In genomic region chr1:235277709-235278108, GRCh38 we compare ENCODE assay signal across 2 cellular contexts.
TF ChIP-seq lines count a peak whose summit lies in the region.

No MANE protein-coding gene starts in this region.

TF ChIP-seq in SK-N-SH treated with all-trans-retinoic acid at 6 μM for 48 hours, 23 proteins besides CTCF, POLR2A, EP300 and RAD21:
- no peak for TF ChIP-seq CSRNP3 (CRISPR knock-in tag; IDR thresholded peaks at IDR 0.05)
- TF ChIP-seq ARNTL (CRISPR knock-in tag; IDR thresholded peaks at IDR 0.05; ENCODE audit: borderline replicate concordance, low read depth) = no peak
- no peak for TF ChIP-seq TOX (CRISPR knock-in tag; IDR thresholded peaks at IDR 0.05; ENCODE audit: borderline replicate concordance)
- no peak for TF ChIP-seq ZNF565 (CRISPR knock-in tag; conservative IDR thresholded peaks at IDR 0.05; ENCODE audit: low read depth)
- TF ChIP-seq PPARA (CRISPR knock-in tag; IDR thresholded peaks at IDR 0.05; ENCODE audit: borderline replicate concordance) = no peak
- no peak for TF ChIP-seq TSHZ2 (CRISPR knock-in tag; IDR thresholded peaks at IDR 0.05)
- no peak for TF ChIP-seq RARB (CRISPR knock-in tag; IDR thresholded peaks at IDR 0.05)
- no peak for TF ChIP-seq PATZ1 (CRISPR knock-in tag; IDR thresholded peaks at IDR 0.05; ENCODE audit: borderline replicate concordance)
- no peak for TF ChIP-seq ZFP30 (CRISPR knock-in tag; IDR thresholded peaks at IDR 0.05)
- TF ChIP-seq GLIS3 (CRISPR knock-in tag; IDR thresholded peaks at IDR 0.05) = no peak
- no peak for TF ChIP-seq ESRRG (CRISPR knock-in tag; IDR thresholded peaks at IDR 0.05)

TF ChIP-seq in SK-N-SH, 30 proteins besides CTCF, POLR2A, EP300 and RAD21 (continued from another document):
- TF ChIP-seq FOSL2 (IDR thresholded peaks at IDR 0.05; ENCODE audit: borderline replicate concordance, low read depth) (no peak), CHD2 (IDR thresholded peaks at IDR 0.05; ENCODE audit: low read length, partially characterized antibody) (no peak), TEAD4 (IDR thresholded peaks at IDR 0.05; ENCODE audit: borderline replicate concordance, insufficient read depth) (no peak), GATA2 (CRISPR knock-in tag; IDR thresholded peaks at IDR 0.05) (no peak), TCF12 (IDR thresholded peaks at IDR 0.05) (no peak), IRF3 (IDR thresholded peaks at IDR 0.05; ENCODE audit: low read depth, low read length) (no peak), YY1 (IDR thresholded peaks at IDR 0.05; ENCODE audit: low read depth) (no peak), FOXM1 (IDR thresholded peaks at IDR 0.05; ENCODE audit: low read depth) (no peak), POLR2AphosphoS5 (IDR thresholded peaks at IDR 0.05; ENCODE audit: low read depth, low read length) (no peak), NFIC (IDR thresholded peaks at IDR 0.05; ENCODE audit: borderline replicate concordance) (no peak), MEF2A (IDR thresholded peaks at IDR 0.05; ENCODE audit: borderline replicate concordance, low read depth) (no peak), JUND (IDR thresholded peaks at IDR 0.05) (no peak), USF1 (IDR thresholded peaks at IDR 0.05; ENCODE audit: borderline replicate concordance, low read depth) (no peak), TAF1 (IDR thresholded peaks at IDR 0.05; ENCODE audit: borderline replicate concordance, low read depth, low read length) (no peak), USF2 (IDR thresholded peaks at IDR 0.05; ENCODE audit: borderline replicate concordance, low read depth, low read length) (no peak), MAX (IDR thresholded peaks at IDR 0.05; ENCODE audit: low read depth) (no peak), RXRA (IDR thresholded peaks at IDR 0.05; ENCODE audit: borderline replicate concordance, low read depth) (no peak), MXI1 (IDR thresholded peaks at IDR 0.05; ENCODE audit: low read depth, low read length) (no peak)
